Comparison of ENCODE assay signal across 2 cellular contexts in genomic region chr1:39519246-39519846, GRCh38. TPM values are rescaled to one million over a fixed set of nuclear protein-coding genes. Genes with fewer than 3 reads are reported as not detected.
"Had no signal": no experiment of that assay in that cellular context is flagged by ENCODE, and none has a peak within 500 bp of the region (broad histone marks: within the 10 kb centered on the region; RNA-seq: fewer than 3 reads in every experiment).

No MANE protein-coding gene starts in this region.

RNA-seq across cellular contexts. Expression of gene BMP8A, which starts 27.9 kb away (rescaled TPM):
- total RNA-seq: aorta, SK-MEL-5 had no signal
- polyA plus RNA-seq: aorta had no signal
